ENCODE assay signal across 7 cellular contexts in the genomic region with DNA sequence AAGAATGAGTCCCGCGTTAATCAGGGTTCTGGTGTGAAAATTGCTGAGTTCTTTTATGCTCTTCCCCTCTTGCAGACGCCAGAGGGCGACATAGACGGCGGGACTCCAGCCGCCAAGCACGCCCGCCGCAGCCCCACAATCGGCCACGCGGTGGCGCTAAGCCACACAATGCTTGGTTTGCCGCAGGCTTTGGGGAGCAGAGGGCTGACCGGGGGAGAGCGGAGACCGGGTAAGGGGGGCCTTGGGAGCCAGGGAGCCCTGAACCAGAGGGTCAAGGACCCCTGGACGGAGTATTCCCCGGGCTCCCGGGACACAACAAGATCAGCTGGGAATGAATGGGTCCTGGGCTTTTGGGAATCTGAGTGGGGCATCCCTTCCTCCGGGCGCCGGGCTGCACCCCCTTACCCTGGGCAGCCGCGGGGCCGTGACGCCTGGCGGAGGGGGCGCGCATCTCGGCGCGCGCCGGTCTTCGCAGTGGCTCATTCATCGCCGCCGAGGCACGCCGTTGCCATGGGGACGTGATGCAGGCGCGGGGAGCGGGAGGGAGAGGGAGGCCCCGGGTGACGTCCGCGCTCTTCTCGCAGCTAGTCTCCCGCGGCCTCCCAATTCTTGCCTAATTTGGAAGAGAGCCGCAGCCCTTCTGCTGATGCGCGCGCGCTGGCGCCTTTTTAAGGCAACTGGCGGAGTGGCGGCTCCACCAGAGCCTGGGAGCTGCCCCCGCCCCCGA. TPM values are rescaled to one million over a fixed set of nuclear protein-coding genes. Genes with fewer than 3 reads are reported as not detected.
DNase-seq lines count a peak whose midpoint lies in the region; FAIRE-seq and TF ChIP-seq lines count a peak whose summit lies in the region.

No MANE protein-coding gene starts in this region.

- intact Hi-C loops in OCI-LY7 (cut with micrococcal nuclease; ENCODE audit: unreplicated experiment): loop anchor here (1.0 to 5.0 kb wide), 5 partner anchors 22 to 270 kb away; no protein-coding TSS in a partner anchor

- TF ChIP-seq POLR2A in GM12892 (IDR thresholded peaks at IDR 0.05; ENCODE audit: low read depth, low read length) (no peak), erythroblast (IDR thresholded peaks at IDR 0.05; ENCODE audit: low read length) (no peak)

- H3K4me1 Mint-ChIP-seq in IgD-negative memory B cell: peaks cover 0 to 3% (median 3%) of the 10 kb centered on the region in 3 donors

- DNase-seq in GM12892 (ENCODE audit: insufficient read length) (peak; percentile 93), OCI-LY7 (ENCODE audit: low spot score) (peak; percentile 85), activated T-cell treated with anti-CD3 and anti-CD28 coated beads for 24 hours (ENCODE audit: low read depth) (peak; percentile 87), erythroblast (lab: John Stamatoyannopoulos, UW) (peak; percentile 88 to 95), mucosa of gallbladder (ENCODE audit: low spot score) (peak; percentile 89)
- peak; percentile 80 to 88 for DNase-seq in stimulated activated CD8-positive, alpha-beta memory T cell treated with anti-CD3 and anti-CD28 coated beads, Interleukin-4, amount 100 ng/mL, for 1 hour (ENCODE audit: low read depth in 2 of 2, low spot score in 1 of 2)

- no peaks in the 10 kb centered on the region for H3K9me3 ChIP-seq in OCI-LY7 (ENCODE audit: low read length)

- POLR2A ChIA-PET in OCI-LY7 (lab: Charles Lee): no interaction called here

- peak overlapping the region; percentile 66 for H3K4me2 ChIP-seq in OCI-LY7 (ENCODE audit: low read length)

- peak; percentile 99 for FAIRE-seq in GM12892 (lab: Jason Lieb, UNC)

- H3K36me3 Mint-ChIP-seq in IgD-negative memory B cell: no peaks in the 10 kb centered on the region

- H3K27me3 Mint-ChIP-seq in IgD-negative memory B cell: peaks cover 24% of the 10 kb centered on the region

- CTCF ChIA-PET in OCI-LY7 (lab: Charles Lee; ENCODE audit: unreplicated experiment): interaction anchor here (0.6 kb wide), 1 partner anchor 70 kb away, joined by 3 read pairs; no protein-coding TSS in a partner anchor

- H3K4me3 Mint-ChIP-seq in IgD-negative memory B cell: peak overlapping the region in 3 of 4 donors; percentile 78 to 91 (median 88)

- no peaks in the 10 kb centered on the region for H3K36me3 ChIP-seq in OCI-LY7 (ENCODE audit: insufficient read depth, low read length)

- TF ChIP-seq CTCF in OCI-LY7 (conservative IDR thresholded peaks at IDR 0.05; ENCODE audit: low read length): peak; percentile 100

- peaks cover 4% of the 10 kb centered on the region for H3K4me1 ChIP-seq in OCI-LY7 (ENCODE audit: insufficient read depth, low read length, poor library complexity, severe bottlenecking)

- H3K27ac ChIP-seq in OCI-LY7 (ENCODE audit: low read depth, low read length, poor library complexity, severe bottlenecking): no peak overlapping the region

- no peaks in the 10 kb centered on the region for H4K20me1 ChIP-seq in OCI-LY7 (ENCODE audit: insufficient read depth, low read length)

- H3K79me2 ChIP-seq in OCI-LY7 (ENCODE audit: insufficient read depth, low read depth, low read length): no peaks in the 10 kb centered on the region

- H3K9me2 ChIP-seq in OCI-LY7 (ENCODE audit: insufficient read depth, low read length): no peaks in the 10 kb centered on the region

- no peaks in the 10 kb centered on the region for H3K9me3 Mint-ChIP-seq in IgD-negative memory B cell

- no TSS peak for BruUV-seq in OCI-LY7 (replicated peaks; lab: Mats Ljungman, UMichigan)

- H3K27ac Mint-ChIP-seq in IgD-negative memory B cell: peak overlapping the region in 2 of 3 donors; percentile 2 to 22

- no peak overlapping the region for H2AFZ ChIP-seq in OCI-LY7 (ENCODE audit: low read length)

- H3K4me3 ChIP-seq in OCI-LY7 (ENCODE audit: low read depth, low read length, poor library complexity, severe bottlenecking): no peak overlapping the region

RNA-seq across cellular contexts. Expression of a gene that starts 12.2 kb away (rescaled TPM):
- not detected for polyA plus RNA-seq in GM12892 (2012; ENCODE audit: missing spikeins)
- not detected for polyA plus RNA-seq in IgD-negative memory B cell
- total RNA-seq in OCI-LY7 (2014; rRNA removed; shearing (Covaris generic)): not detected in 2 replicates
- total RNA-seq in OCI-LY7 (2022) (not detected in 2 replicates), mucosa of gallbladder (1.5 TPM)

RNA-seq across cellular contexts. Expression of a gene that starts 30.0 kb away (rescaled TPM):
- 85.7 TPM for polyA plus RNA-seq in GM12892 (2012; ENCODE audit: missing spikeins)
- polyA plus RNA-seq in IgD-negative memory B cell: 92.2 TPM
- total RNA-seq in OCI-LY7 (2014; rRNA removed; shearing (Covaris generic)): 82.6 and 101 TPM in 2 replicates
- 75.1 and 88.6 TPM in 2 replicates for total RNA-seq in OCI-LY7 (2022)
- total RNA-seq in mucosa of gallbladder: 32.8 TPM

RNA-seq across cellular contexts. Expression of a gene that starts 37.1 kb away (rescaled TPM):
- 6.6 TPM for polyA plus RNA-seq in GM12892 (2012; ENCODE audit: missing spikeins)
- polyA plus RNA-seq in IgD-negative memory B cell: 3.0 TPM
- 24.7 and 33.6 TPM in 2 replicates for total RNA-seq in OCI-LY7 (2014; rRNA removed; shearing (Covaris generic))
- total RNA-seq in OCI-LY7 (2022) (55.6 and 56.4 TPM in 2 replicates), mucosa of gallbladder (19.0 TPM)

RNA-seq across cellular contexts. Expression of a gene that starts 58.1 kb away (rescaled TPM):
- 1.9 TPM for polyA plus RNA-seq in GM12892 (2012; ENCODE audit: missing spikeins)
- polyA plus RNA-seq in IgD-negative memory B cell: 4.3 TPM
- 7.7 and 8.1 TPM in 2 replicates for total RNA-seq in OCI-LY7 (2014; rRNA removed; shearing (Covaris generic))
- total RNA-seq in OCI-LY7 (2022): 4.3 and 4.5 TPM in 2 replicates
- total RNA-seq in mucosa of gallbladder: 20.3 TPM
